ENCODE assay signal across 2 cellular contexts in genomic region chr4:45215976-45216542, GRCh38.
A peak's percentile ranks its signal among the peaks of the same experiment; 100 is the strongest.
TF ChIP-seq lines count a peak whose summit lies in the region.

No MANE protein-coding gene starts in this region.

TF ChIP-seq in SK-N-SH, 30 proteins besides CTCF, POLR2A, EP300 and RAD21:
- TF ChIP-seq PBX3 (IDR thresholded peaks at IDR 0.05) (no peak), NFIC (IDR thresholded peaks at IDR 0.05; ENCODE audit: borderline replicate concordance) (no peak), REST (IDR thresholded peaks at IDR 0.05; ENCODE audit: low read depth, low read length) (no peak), SIN3A (IDR thresholded peaks at IDR 0.05; ENCODE audit: borderline replicate concordance, low read depth, low read length) (no peak), FOXM1 (IDR thresholded peaks at IDR 0.05; ENCODE audit: low read depth) (no peak), RFX5 (IDR thresholded peaks at IDR 0.05; ENCODE audit: low read length) (no peak), TCF12 (IDR thresholded peaks at IDR 0.05) (peak; percentile 11; the same call in 1 of the 2 replicates), USF2 (IDR thresholded peaks at IDR 0.05; ENCODE audit: borderline replicate concordance, low read depth, low read length) (no peak), MXI1 (IDR thresholded peaks at IDR 0.05; ENCODE audit: low read depth, low read length) (no peak), GATA2 (CRISPR knock-in tag; IDR thresholded peaks at IDR 0.05) (peak; percentile 43; the same call in 1 of the 2 replicates), FOXJ3 (CRISPR knock-in tag; IDR thresholded peaks at IDR 0.05) (no peak), RCOR1 (IDR thresholded peaks at IDR 0.05; ENCODE audit: low read length) (no peak; the same call in 1 of the 2 replicates), TAF1 (IDR thresholded peaks at IDR 0.05; ENCODE audit: borderline replicate concordance, low read depth, low read length) (no peak), TEAD4 (IDR thresholded peaks at IDR 0.05; ENCODE audit: borderline replicate concordance, insufficient read depth) (no peak), JUND (IDR thresholded peaks at IDR 0.05) (no peak), ELF1 (IDR thresholded peaks at IDR 0.05) (no peak), MAX (IDR thresholded peaks at IDR 0.05; ENCODE audit: low read depth) (no peak)
TF ChIP-seq in SK-N-SH: peak in this region for 2.

TF ChIP-seq in SK-N-SH treated with all-trans-retinoic acid at 6 μM for 48 hours, 23 proteins besides CTCF, POLR2A, EP300 and RAD21:
- TF ChIP-seq POU6F1 (CRISPR knock-in tag; IDR thresholded peaks at IDR 0.05; ENCODE audit: borderline replicate concordance, low read depth), result no peak
- no peak for TF ChIP-seq ZNF8 (CRISPR knock-in tag; IDR thresholded peaks at IDR 0.05)
- no peak for TF ChIP-seq OSR1 (CRISPR knock-in tag; IDR thresholded peaks at IDR 0.05)
- no peak for TF ChIP-seq PATZ1 (CRISPR knock-in tag; IDR thresholded peaks at IDR 0.05; ENCODE audit: borderline replicate concordance)
- no peak for TF ChIP-seq PPARA (CRISPR knock-in tag; IDR thresholded peaks at IDR 0.05; ENCODE audit: borderline replicate concordance)
- TF ChIP-seq TCF4 (CRISPR knock-in tag; IDR thresholded peaks at IDR 0.05; ENCODE audit: borderline replicate concordance), result no peak
- TF ChIP-seq TSHZ2 (CRISPR knock-in tag; IDR thresholded peaks at IDR 0.05), result no peak
- no peak for TF ChIP-seq ESRRG (CRISPR knock-in tag; IDR thresholded peaks at IDR 0.05)
- TF ChIP-seq RARB (CRISPR knock-in tag; IDR thresholded peaks at IDR 0.05), result no peak
- TF ChIP-seq ZNF70 (CRISPR knock-in tag; IDR thresholded peaks at IDR 0.05), result no peak
